Comparison of ENCODE assay signal across 8 cellular contexts in genomic region chr6:160030103-160030502, GRCh38.
A peak's percentile ranks its signal among the peaks of the same experiment; 100 is the strongest.
DNase-seq lines count a peak whose midpoint lies in the region; ATAC-seq and TF ChIP-seq lines count a peak whose summit lies in the region.

No MANE protein-coding gene starts in this region.

- peak overlapping the region; percentile 59 for H2AFZ ChIP-seq in IMR-90 (replicated peaks; ENCODE audit: low read length, poor library complexity)

- H3K4me1 Mint-ChIP-seq in T-cell: peaks cover 4 to 19% (median 11%) of the 10 kb centered on the region in 3 donors

- H2AK5ac ChIP-seq in IMR-90 (ENCODE audit: low read depth, low read length): peak overlapping the region; percentile 22; the same call in 1 of the 2 replicates

- H3K4ac ChIP-seq in IMR-90 (ENCODE audit: low read depth, low read length): peak overlapping the region; percentile 16

- POLR2A ChIA-PET in IMR-90 (lab: Charles Lee; ENCODE audit: unreplicated experiment) (interaction anchor here (0.6 to 1.0 kb wide), 3 partner anchors 22 to 855 kb away, joined by 3 to 10 read pairs (median 5); no protein-coding TSS in a partner anchor), T-cell (lab: Charles Lee) (no interaction called here)

- H3K27ac Mint-ChIP-seq in T-cell: peak overlapping the region in 1 of 2 donors; percentile 34

- H3K4me1 ChIP-seq in IMR-90 (ENCODE audit: control insufficient read depth, insufficient read depth, low read length) (peaks cover 6% of the 10 kb centered on the region), right cardiac atrium (ENCODE audit: control insufficient read depth, insufficient read depth, low read length) (peaks cover 3% of the 10 kb centered on the region)

- WGBS in IMR-90 (ENCODE audit: extremely low coverage in 2 of 2, insufficient read length in 1 of 2), 2 experiments: no CpG with 5 or more reads among the region's 5 CpGs
- 21% methylated on average over 5 of the region's 5 CpGs for WGBS in right cardiac atrium

- no peaks in the 10 kb centered on the region for H3K27me3 ChIP-seq in IMR-90 (ENCODE audit: control insufficient read depth, insufficient read depth, low read length)
- no peaks in the 10 kb centered on the region for H3K27me3 ChIP-seq in right cardiac atrium (ENCODE audit: control insufficient read depth, insufficient read depth)

- H3K56ac ChIP-seq in IMR-90 (ENCODE audit: extremely low read depth, insufficient read depth, low read length): no peak overlapping the region; the same call in 1 of the 2 replicates

- in situ Hi-C loops in IMR-90 (cut with MboI; ENCODE audit: low sequenced_read_pairs): no loop called here

- H3K36me3 Mint-ChIP-seq in T-cell: peaks cover 75% of the 10 kb centered on the region

- peak overlapping the region; percentile 11 for H2AK9ac ChIP-seq in IMR-90 (replicated peaks; ENCODE audit: low read depth, low read length, poor library complexity)

- peaks cover 18% of the 10 kb centered on the region for H3K9me1 ChIP-seq in IMR-90 (ENCODE audit: insufficient read depth, low read length)

- H2BK20ac ChIP-seq in IMR-90 (ENCODE audit: low read depth, low read length): no peak overlapping the region; the same call in 1 of the 2 replicates

- peak overlapping the region in 1 of 2 experiments; percentile 36; a peak in 1 of 4 replicates for H4K8ac ChIP-seq in IMR-90 (ENCODE audit: low read depth in 2 of 2, low read length in 2 of 2)

- CTCF ChIA-PET in IMR-90 (lab: Yijun Ruan, JAX) (interaction anchor here (1.0 kb wide), 1 partner anchor 58 kb away, joined by 3 read pairs; no protein-coding TSS in a partner anchor), T-cell (lab: Charles Lee) (no interaction called here)

- peaks cover 51% of the 10 kb centered on the region for H3K36me3 ChIP-seq in IMR-90 (ENCODE audit: control insufficient read depth, insufficient read depth, low read length)

- no peak overlapping the region for H3K14ac ChIP-seq in IMR-90 (replicated peaks; ENCODE audit: low read depth, low read length)

- intact Hi-C loops in IMR-90 (cut with micrococcal nuclease) (loop anchor here (1.0 to 2.0 kb wide), 2 partner anchors 49 to 167 kb away; no protein-coding TSS in a partner anchor), right cardiac atrium (cut with DNase I) (loop anchor here in 2 of 4 donors (10.0 kb wide), 2 partner anchors 55 to 65 kb away; partner anchors contain the start of gene IGF2R (in 1 of the 2))

- H3K27ac ChIP-seq in IMR-90 (ENCODE audit: insufficient read depth, low read length) (peak overlapping the region; percentile 43; the same call in 1 of the 2 replicates), right cardiac atrium (ENCODE audit: low read length) (peak overlapping the region; percentile 33)

- H3K23ac ChIP-seq in IMR-90 (ENCODE audit: low read depth, low read length): no peak overlapping the region

- no peak for TF ChIP-seq POLR2A in IMR-90 (IDR thresholded peaks at IDR 0.05; ENCODE audit: low read depth, low read length)

- H4K5ac ChIP-seq in IMR-90 (ENCODE audit: low read depth, low read length): no peak overlapping the region

- peak; percentile 24; the same call in 1 of the 2 replicates for TF ChIP-seq RAD21 in IMR-90 (IDR thresholded peaks at IDR 0.05; ENCODE audit: low read length)

- H4K20me1 ChIP-seq in IMR-90 (ENCODE audit: insufficient read depth, low read length): no peaks in the 10 kb centered on the region

- H2BK5ac ChIP-seq in IMR-90 (ENCODE audit: low read depth, low read length, poor library complexity, severe bottlenecking): peak overlapping the region; percentile 58

- H3K4me3 ChIP-seq in IMR-90 (ENCODE audit: insufficient read depth, low read depth, low read length): no peak overlapping the region
- no peak overlapping the region for H3K4me3 ChIP-seq in right cardiac atrium (ENCODE audit: low read length)

- no peak overlapping the region for H3K4me3 Mint-ChIP-seq in T-cell

- dilution Hi-C loops in IMR-90 (cut with HindIII; ENCODE audit: low sequenced_read_pairs, unreplicated experiment): no loop called here

- H2BK120ac ChIP-seq in IMR-90 (ENCODE audit: low read depth, low read length): peak overlapping the region; percentile 33; the same call in 1 of the 2 replicates

- H4K91ac ChIP-seq in IMR-90 (ENCODE audit: insufficient read depth, low read depth, low read length): 0 out of 2 replicates have a peak overlapping the region, but pooled peaks have one; percentile 7

- H3K18ac ChIP-seq in IMR-90 (ENCODE audit: low read depth, low read length): no peak overlapping the region

- no peaks in the 10 kb centered on the region for H3K9me3 ChIP-seq in IMR-90 (ENCODE audit: control insufficient read depth, insufficient read depth, low read length)
- H3K9me3 ChIP-seq in right cardiac atrium (ENCODE audit: control insufficient read depth, low read length): no peaks in the 10 kb centered on the region

- TF ChIP-seq CTCF in IMR-90 (conservative IDR thresholded peaks at IDR 0.05; ENCODE audit: low read depth, low read length): no peak

- DNase-seq in IMR-90 (peak; percentile 97), amniotic stem cell (lab: John Stamatoyannopoulos, UW) (peak; percentile 71), right cardiac atrium (peak; percentile 91 to 95 (median 93)), renal cortical epithelial cell (ENCODE audit: low read depth) (peak; percentile 95), NOMO-1 (lab: John Stamatoyannopoulos, UW; ENCODE audit: unreplicated experiment in 2 of 2) (no peak), SKM-1 treated with dmso at 0.1 percent for 144 hours (lab: John Stamatoyannopoulos, UW; ENCODE audit: unreplicated experiment) (no peak), T-cell (no peak)

- peaks cover 11 to 32% of the 10 kb centered on the region in 2 experiments; a peak in 2 of 4 replicates for H3K79me1 ChIP-seq in IMR-90 (ENCODE audit: low read depth in 1 of 2, low read length in 2 of 2)

- 0 out of 2 replicates have a peak overlapping the region, but pooled peaks have one; percentile 3 for H3K9ac ChIP-seq in IMR-90 (ENCODE audit: low read depth, low read length)

- BruUV-seq in IMR-90 (replicated peaks; lab: Mats Ljungman, UMichigan): no TSS peak

- no peaks in the 10 kb centered on the region for H3K27me3 Mint-ChIP-seq in T-cell

- H3K9me3 Mint-ChIP-seq in T-cell: no peaks in the 10 kb centered on the region

- no peak overlapping the region for H2BK15ac ChIP-seq in IMR-90 (ENCODE audit: low read depth, low read length)

- ATAC-seq in IMR-90 (ENCODE audit: low read depth): peak; percentile 92
- peak; percentile 93 to 96 for ATAC-seq in right cardiac atrium
- ATAC-seq in HG03280 (IDR thresholded peaks at IDR 0.05; ENCODE audit: unreplicated experiment): no peak
- ATAC-seq in T-cell (replicated peaks in 1 of 4): no peak

- H3K4me2 ChIP-seq in IMR-90 (ENCODE audit: low read depth, low read length): peak overlapping the region; percentile 47

TF ChIP-seq in IMR-90, 13 proteins besides CTCF, POLR2A, EP300 and RAD21:
- 0 out of 2 replicates have a peak, but pooled peaks have one; percentile 33 for TF ChIP-seq MXI1 (IDR thresholded peaks at IDR 0.05; ENCODE audit: borderline replicate concordance, low read depth, low read length)
- no peak for TF ChIP-seq SMC3 (IDR thresholded peaks at IDR 0.05; ENCODE audit: low read depth, low read length)
- TF ChIP-seq RCOR1 (IDR thresholded peaks at IDR 0.05; ENCODE audit: insufficient replicate concordance, low read length): peak; percentile 36
- TF ChIP-seq MAZ (IDR thresholded peaks at IDR 0.05; ENCODE audit: borderline replicate concordance, low read depth, low read length): peak; percentile 74; the same call in 1 of the 2 replicates
- TF ChIP-seq BHLHE40 (IDR thresholded peaks at IDR 0.05; ENCODE audit: low read depth, low read length): 0 out of 2 replicates have a peak, but pooled peaks have one; percentile 15
- peak; percentile 10; the same call in 1 of the 2 replicates for TF ChIP-seq FOS (IDR thresholded peaks at IDR 0.05; ENCODE audit: low read depth, low read length)
- no peak for TF ChIP-seq RFX5 (IDR thresholded peaks at IDR 0.05; ENCODE audit: low read depth, low read length)
TF ChIP-seq in IMR-90: peak in this region for 5.

Comparison
In these comparisons a context has a peak if more than half of its experiments do, and no peak if none do; other contexts are left out.
1. ATAC-seq: peak in IMR-90 (single experiment) and right cardiac atrium (2 of 2); none in HG03280 (single experiment) and T-cell (0 of 4).
2. DNase-seq: peak in IMR-90 (single experiment), amniotic stem cell (single experiment), right cardiac atrium (3 of 3) and renal cortical epithelial cell (single experiment); none in NOMO-1 (0 of 2), SKM-1 treated with dmso at 0.1 percent for 144 hours (single experiment) and T-cell (0 of 34).